In genomic region chr6:4359108-4359710, GRCh38 we compare ENCODE assay signal across 10 cellular contexts.
DNase-seq lines count a peak whose midpoint lies in the region; ATAC-seq, FAIRE-seq and TF ChIP-seq lines count a peak whose summit lies in the region.
"Had no signal": no experiment of that assay in that cellular context is flagged by ENCODE, and none has a peak within 500 bp of the region (broad histone marks: within the 10 kb centered on the region; RNA-seq: fewer than 3 reads in every experiment).

No MANE protein-coding gene starts in this region.

- TF ChIP-seq RAD21 in H1 (IDR thresholded peaks at IDR 0.05 in 1 of 2, conservative IDR thresholded peaks at IDR 0.05 in 1 of 2; ENCODE audit: low read depth in 2 of 2, low read length in 2 of 2), result no peak

- H3K4me1 ChIP-seq in PC-3 (ENCODE audit: insufficient read depth, low read length) (peaks cover 43% of the 10 kb centered on the region), H1 (replicated peaks in 1 of 4; ENCODE audit: control insufficient read depth in 3 of 4, insufficient read depth in 4 of 4, low read length in 3 of 4) (peaks cover 2 to 5% (median 4%) of the 10 kb centered on the region in 4 experiments; a peak in 4 of 7 replicates), mucosa of descending colon (ENCODE audit: low read depth) (peaks cover 25% of the 10 kb centered on the region)
- H3K4me1 ChIP-seq: prostate gland had no signal

- no peak overlapping the region for H2AK5ac ChIP-seq in H1 (ENCODE audit: low read depth, low read length)

- POLR2A ChIA-PET in PC-3 (lab: Charles Lee; ENCODE audit: unreplicated experiment) (interaction anchor here (0.8 kb wide), 1 partner anchor 1219 kb away, joined by 5 read pairs; no protein-coding TSS in a partner anchor), H1 (lab: Charles Lee; ENCODE audit: partially characterized antibody) (interaction anchor here (0.6 kb wide), 1 partner anchor 19 kb away, joined by 3 read pairs; no protein-coding TSS in a partner anchor)

- no peak overlapping the region for H4K91ac ChIP-seq in H1 (replicated peaks; ENCODE audit: insufficient read length, low read length)

- H3K27ac Mint-ChIP-seq in type B pancreatic cell (peak overlapping the region; percentile 82), mesothelial cell of epicardium (no peak overlapping the region)

- no peak for DNase-seq in PC-3
- no peak for DNase-seq in H1 (ENCODE audit: low read depth in 1 of 2, low spot score in 2 of 2)
- no peak for DNase-seq in mucosa of descending colon
- DNase-seq in type B pancreatic cell (ENCODE audit: extremely low spot score, unreplicated experiment), result no peak
- DNase-seq in NCI-H187 (lab: John Stamatoyannopoulos, UW), result no peak
- no peak for DNase-seq in activated CD4-positive, alpha-beta T cell treated with anti-CD3 and anti-CD28 coated beads for 48 hours
- no peak for DNase-seq in mesothelial cell of epicardium (ENCODE audit: low spot score in 2 of 2, unreplicated experiment in 2 of 2)
- DNase-seq: DND-41 had no signal

- H3K9me3 ChIP-seq in PC-3 (ENCODE audit: low read length) (no peaks in the 10 kb centered on the region), H1 (ENCODE audit: insufficient read depth in 2 of 2, low read depth in 1 of 2, low read length in 1 of 2) (no peaks in the 10 kb centered on the region), mucosa of descending colon (no peaks in the 10 kb centered on the region)
- H3K9me3 ChIP-seq: prostate gland had no signal

- peak; percentile 1; the same call in 1 of the 2 replicates for ATAC-seq in PC-3
- ATAC-seq in mucosa of descending colon, result peak; percentile 8
- no peak for ATAC-seq in HG02763 (IDR thresholded peaks at IDR 0.05; ENCODE audit: unreplicated experiment)

- H3K4me1 Mint-ChIP-seq in type B pancreatic cell (ENCODE audit: unreplicated experiment) (peaks cover 10% of the 10 kb centered on the region), mesothelial cell of epicardium (peaks cover 9% of the 10 kb centered on the region)

- no peaks in the 10 kb centered on the region for H3K79me1 ChIP-seq in H1 (ENCODE audit: low read depth, low read length)

- TSS peak; percentile 95 for BruUV-seq in PC-3 (replicated peaks; lab: Mats Ljungman, UMichigan)

- intact Hi-C loops in PC-3 (cut with micrococcal nuclease), result loop anchor here (2.0 to 10.0 kb wide), 4 partner anchors 74 to 416 kb away; partner anchors contain the start of gene CDYL
- intact Hi-C loops in mucosa of descending colon (cut with DNase I, micrococcal nuclease), result no loop called here

- H3K23ac ChIP-seq in H1 (ENCODE audit: insufficient read length), result no peak overlapping the region

- H3K36me3 ChIP-seq in PC-3 (ENCODE audit: low read depth, low read length), result no peaks in the 10 kb centered on the region
- H3K36me3 ChIP-seq in H1 (ENCODE audit: control insufficient read depth in 2 of 4, insufficient read depth in 4 of 4, low read length in 3 of 4), result no peaks in the 10 kb centered on the region
- H3K36me3 ChIP-seq in mucosa of descending colon (ENCODE audit: low read depth), result no peaks in the 10 kb centered on the region
- H3K36me3 ChIP-seq: prostate gland had no signal

- H3K27ac ChIP-seq in PC-3 (ENCODE audit: low read length) (peak overlapping the region; percentile 95), H1 (ENCODE audit: low read depth, low read length) (no peak overlapping the region)

- WGBS in H1 (ENCODE audit: extremely low coverage in 1 of 2, insufficient coverage in 1 of 2, insufficient read length in 1 of 2, insufficient replicate concordance in 2 of 2, low coverage in 1 of 2, low lambda C conversion rate in 2 of 2, missing lambda C conversion rate in 1 of 2), 2 experiments, result 84% methylated on average over 7 of the region's 7 CpGs; no CpG with 5 or more reads in 1 of the 2 experiments

- H3K23me2 ChIP-seq in H1 (ENCODE audit: low read depth, low read length), result no peaks in the 10 kb centered on the region

- no peaks in the 10 kb centered on the region for H3K9me2 ChIP-seq in PC-3 (replicated peaks; ENCODE audit: low read length)

- H3K36me3 Mint-ChIP-seq in type B pancreatic cell, result no peaks in the 10 kb centered on the region
- H3K36me3 Mint-ChIP-seq in mesothelial cell of epicardium, result no peaks in the 10 kb centered on the region

- no peak overlapping the region for H3K4me3 Mint-ChIP-seq in type B pancreatic cell
- H3K4me3 Mint-ChIP-seq in mesothelial cell of epicardium, result no peak overlapping the region

- H3K27me3 Mint-ChIP-seq in type B pancreatic cell, result no peaks in the 10 kb centered on the region
- H3K27me3 Mint-ChIP-seq in mesothelial cell of epicardium (ENCODE audit: low read depth), result no peaks in the 10 kb centered on the region

- TF ChIP-seq EP300 in H1 (IDR thresholded peaks at IDR 0.05; ENCODE audit: borderline replicate concordance in 1 of 2, low read depth in 2 of 2, low read length in 2 of 2), result no peak

- H2AFZ ChIP-seq in PC-3 (ENCODE audit: low read length), result peak overlapping the region; percentile 33; the same call in 1 of the 2 replicates
- H2AFZ ChIP-seq in H1 (ENCODE audit: low read length), result peak overlapping the region; percentile 13; the same call in 1 of the 2 replicates

- H3K4me2 ChIP-seq in PC-3 (ENCODE audit: low read length) (peak overlapping the region; percentile 70), H1 (ENCODE audit: insufficient read depth in 1 of 2, low read depth in 2 of 2, low read length in 2 of 2) (no peak overlapping the region)

- no peak overlapping the region for H2BK15ac ChIP-seq in H1 (ENCODE audit: low read length)

- no peak overlapping the region for H4K5ac ChIP-seq in H1 (ENCODE audit: insufficient read length, low read depth, low read length)

- H3K56ac ChIP-seq in H1 (replicated peaks; ENCODE audit: insufficient read length, low read depth, low read length), result no peak overlapping the region

- no peak for TF ChIP-seq CTCF in PC-3 (conservative IDR thresholded peaks at IDR 0.05; ENCODE audit: low read depth, low read length)
- no peak for TF ChIP-seq CTCF in H1 (IDR thresholded peaks at IDR 0.05; ENCODE audit: control extremely low read depth in 1 of 3, insufficient read depth in 1 of 3, low read depth in 1 of 3, low read length in 3 of 3)
- TF ChIP-seq CTCF in mucosa of descending colon (IDR thresholded peaks at IDR 0.05), result no peak
- TF ChIP-seq CTCF in type B pancreatic cell (conservative IDR thresholded peaks at IDR 0.05), result no peak
- TF ChIP-seq CTCF in mesothelial cell of epicardium (IDR thresholded peaks at IDR 0.05; ENCODE audit: unreplicated experiment), result no peak

- no peak overlapping the region; the same call in 1 of the 2 replicates for H4K8ac ChIP-seq in H1 (ENCODE audit: extremely low read depth, insufficient read depth, low read length)

- H3K4ac ChIP-seq in H1 (replicated peaks; ENCODE audit: insufficient read length, low read depth, low read length), result no peak overlapping the region

- H2BK120ac ChIP-seq in H1 (replicated peaks; ENCODE audit: low read depth, low read length), result no peak overlapping the region

- no peak overlapping the region for H3K14ac ChIP-seq in H1 (ENCODE audit: insufficient read length)

- CTCF ChIA-PET in PC-3 (lab: Charles Lee) (no interaction called here), H1 (lab: Charles Lee; ENCODE audit: partially characterized antibody) (interaction anchor here (1.0 kb wide), 1 partner anchor 11 kb away, joined by 3 read pairs; no protein-coding TSS in a partner anchor)

- H3K27me3 ChIP-seq in PC-3 (ENCODE audit: low read length), result no peaks in the 10 kb centered on the region
- H3K27me3 ChIP-seq in H1 (replicated peaks in 1 of 4; ENCODE audit: control insufficient read depth in 3 of 4, extremely low read depth in 1 of 4, insufficient read depth in 3 of 4, low read length in 3 of 4), result no peaks in the 10 kb centered on the region

- H3K18ac ChIP-seq in H1 (ENCODE audit: extremely low read depth, low read length), result no peak overlapping the region

- peak overlapping the region; percentile 47 for H3K4me3 ChIP-seq in PC-3 (ENCODE audit: low read length)
- no peak overlapping the region for H3K4me3 ChIP-seq in H1 (ENCODE audit: extremely low read depth in 1 of 4, insufficient read depth in 2 of 4, low read depth in 3 of 4, low read length in 4 of 4)
- H3K4me3 ChIP-seq in mucosa of descending colon, result no peak overlapping the region
- H3K4me3 ChIP-seq: prostate gland had no signal

- H2BK20ac ChIP-seq in H1 (ENCODE audit: low read length), result peak overlapping the region; percentile 50; the same call in 1 of the 2 replicates

- H4K20me1 ChIP-seq in PC-3 (ENCODE audit: low read length), result no peaks in the 10 kb centered on the region
- H4K20me1 ChIP-seq in H1 (replicated peaks in 1 of 2; ENCODE audit: control insufficient read depth in 1 of 2, insufficient read depth in 2 of 2, low read length in 2 of 2), result no peaks in the 10 kb centered on the region

- H2BK5ac ChIP-seq in H1 (ENCODE audit: low read depth, low read length), result peak overlapping the region; percentile 35; the same call in 1 of the 2 replicates

- no peak for TF ChIP-seq POLR2A in H1 (IDR thresholded peaks at IDR 0.05; ENCODE audit: control extremely low read depth in 1 of 2, low read depth in 2 of 2, low read length in 2 of 2)

- H3K9ac ChIP-seq in PC-3 (ENCODE audit: low read length) (peak overlapping the region; percentile 89), H1 (replicated peaks in 1 of 4; ENCODE audit: extremely low read depth in 1 of 4, low read depth in 3 of 4, low read length in 3 of 4) (no peak overlapping the region)

- no peak for FAIRE-seq in H1 (lab: Jason Lieb, UNC)

- H3K9me3 Mint-ChIP-seq in type B pancreatic cell (peaks cover 11% of the 10 kb centered on the region), mesothelial cell of epicardium (peaks cover 4% of the 10 kb centered on the region)

- H3F3A ChIP-seq in PC-3 (ENCODE audit: low read length, unreplicated experiment), result no peaks in the 10 kb centered on the region

- H3K79me2 ChIP-seq in PC-3 (ENCODE audit: low read length), result no peaks in the 10 kb centered on the region
- H3K79me2 ChIP-seq in H1 (ENCODE audit: control insufficient read depth in 1 of 2, insufficient read depth in 2 of 2, low read length in 2 of 2), result no peaks in the 10 kb centered on the region

- H2BK12ac ChIP-seq in H1 (ENCODE audit: low read depth, low read length), result peak overlapping the region; percentile 85; the same call in 1 of the 2 replicates

TF ChIP-seq in H1, 55 proteins besides CTCF, POLR2A, EP300 and RAD21 (continues in another document):
- TF ChIP-seq RXRA (IDR thresholded peaks at IDR 0.05; ENCODE audit: insufficient read depth, low read depth, low read length) (no peak), SIRT6 (IDR thresholded peaks at IDR 0.05; ENCODE audit: low read length) (no peak), CREB1 (IDR thresholded peaks at IDR 0.05) (no peak)
- TF ChIP-seq, protein P1, sequence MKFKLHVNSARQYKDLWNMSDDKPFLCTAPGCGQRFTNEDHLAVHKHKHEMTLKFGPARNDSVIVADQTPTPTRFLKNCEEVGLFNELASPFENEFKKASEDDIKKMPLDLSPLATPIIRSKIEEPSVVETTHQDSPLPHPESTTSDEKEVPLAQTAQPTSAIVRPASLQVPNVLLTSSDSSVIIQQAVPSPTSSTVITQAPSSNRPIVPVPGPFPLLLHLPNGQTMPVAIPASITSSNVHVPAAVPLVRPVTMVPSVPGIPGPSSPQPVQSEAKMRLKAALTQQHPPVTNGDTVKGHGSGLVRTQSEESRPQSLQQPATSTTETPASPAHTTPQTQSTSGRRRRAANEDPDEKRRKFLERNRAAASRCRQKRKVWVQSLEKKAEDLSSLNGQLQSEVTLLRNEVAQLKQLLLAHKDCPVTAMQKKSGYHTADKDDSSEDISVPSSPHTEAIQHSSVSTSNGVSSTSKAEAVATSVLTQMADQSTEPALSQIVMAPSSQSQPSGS (IDR thresholded peaks at IDR 0.05; ENCODE audit: low read length), result no peak
